ENCODE assay signal across 11 cellular contexts in the genomic region with DNA sequence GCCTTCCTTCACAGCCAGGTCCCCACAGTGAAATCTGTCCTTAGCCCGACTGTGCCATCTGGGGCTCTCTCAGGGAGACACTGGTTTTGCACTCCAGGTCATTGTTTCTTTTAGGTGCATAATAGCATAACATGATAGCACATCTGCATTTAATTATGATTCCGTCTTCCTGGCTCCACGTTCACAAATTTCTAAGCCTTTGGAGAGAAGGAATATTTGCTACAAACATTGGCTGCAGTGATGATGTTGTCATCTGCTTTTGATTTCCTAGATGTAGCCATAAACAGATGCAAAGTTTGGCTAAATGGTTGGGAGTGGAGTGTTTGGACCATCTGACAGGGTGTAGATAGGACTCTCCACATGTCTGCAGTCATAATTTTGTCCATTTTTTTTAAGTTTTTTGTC. TPM values are rescaled to one million over a fixed set of nuclear protein-coding genes. Genes with fewer than 3 reads are reported as not detected.
DNase-seq lines count a peak whose midpoint lies in the region; ATAC-seq and TF ChIP-seq lines count a peak whose summit lies in the region.
"Had no signal": no experiment of that assay in that cellular context is flagged by ENCODE, and none has a peak within 500 bp of the region (broad histone marks: within the 10 kb centered on the region; RNA-seq: fewer than 3 reads in every experiment).

No MANE protein-coding gene starts in this region.

- H3K27ac ChIP-seq in IMR-90 (ENCODE audit: insufficient read depth, low read length): peak overlapping the region; percentile 58; the same call in 1 of the 2 replicates
- H3K27ac ChIP-seq: VCaP had no signal

- no peak overlapping the region for H2AK5ac ChIP-seq in IMR-90 (ENCODE audit: low read depth, low read length)

- H3K14ac ChIP-seq in IMR-90 (replicated peaks; ENCODE audit: low read depth, low read length): no peak overlapping the region

- H2BK15ac ChIP-seq in IMR-90 (ENCODE audit: low read depth, low read length): no peak overlapping the region

- BruUV-seq in IMR-90 (replicated peaks; lab: Mats Ljungman, UMichigan): no TSS peak

- dilution Hi-C loops in IMR-90 (cut with HindIII; ENCODE audit: low sequenced_read_pairs, unreplicated experiment): no loop called here

- POLR2A ChIA-PET in IMR-90 (lab: Charles Lee; ENCODE audit: unreplicated experiment): no interaction called here

- peaks cover 3% of the 10 kb centered on the region; the same call in 1 of the 2 replicates for H3K4me1 ChIP-seq in IMR-90 (ENCODE audit: control insufficient read depth, insufficient read depth, low read length)

- peaks cover 4% of the 10 kb centered on the region; the same call in 1 of the 2 replicates for H3K27me3 ChIP-seq in IMR-90 (ENCODE audit: control insufficient read depth, insufficient read depth, low read length)

- no peak overlapping the region for H4K5ac ChIP-seq in IMR-90 (ENCODE audit: low read depth, low read length)

- no peaks in the 10 kb centered on the region for H3K36me3 ChIP-seq in IMR-90 (ENCODE audit: control insufficient read depth, insufficient read depth, low read length)

- TF ChIP-seq POLR2A in IMR-90 (IDR thresholded peaks at IDR 0.05; ENCODE audit: low read depth, low read length): no peak
- no peak for TF ChIP-seq POLR2A in erythroblast (IDR thresholded peaks at IDR 0.05; ENCODE audit: low read length)

- H3K79me1 ChIP-seq in IMR-90 (ENCODE audit: low read depth in 1 of 2, low read length in 2 of 2): no peaks in the 10 kb centered on the region

- no peak overlapping the region for H2BK20ac ChIP-seq in IMR-90 (ENCODE audit: low read depth, low read length)

- H2BK120ac ChIP-seq in IMR-90 (ENCODE audit: low read depth, low read length): no peak overlapping the region

- no peak overlapping the region; the same call in 1 of the 2 replicates for H3K18ac ChIP-seq in IMR-90 (ENCODE audit: low read depth, low read length)

- H2AFZ ChIP-seq in IMR-90 (replicated peaks; ENCODE audit: low read length, poor library complexity): no peak overlapping the region

- intact Hi-C loops in IMR-90 (cut with micrococcal nuclease): no loop called here

- no peak overlapping the region for H3K56ac ChIP-seq in IMR-90 (ENCODE audit: extremely low read depth, insufficient read depth, low read length)

- no peak overlapping the region for H4K8ac ChIP-seq in IMR-90 (ENCODE audit: low read depth in 2 of 2, low read length in 2 of 2)

- no CpG with 5 or more reads among the region's 3 CpGs for WGBS in IMR-90 (ENCODE audit: extremely low coverage in 2 of 2, insufficient read length in 1 of 2), 2 experiments

- no peaks in the 10 kb centered on the region for H3K9me3 ChIP-seq in IMR-90 (ENCODE audit: control insufficient read depth, insufficient read depth, low read length)

- in situ Hi-C loops in IMR-90 (cut with MboI; ENCODE audit: low sequenced_read_pairs): no loop called here

- no peak overlapping the region for H2BK5ac ChIP-seq in IMR-90 (ENCODE audit: low read depth, low read length, poor library complexity, severe bottlenecking)

- no peaks in the 10 kb centered on the region for H3K9me1 ChIP-seq in IMR-90 (ENCODE audit: insufficient read depth, low read length)

- TF ChIP-seq CTCF in AG09309 (IDR thresholded peaks at IDR 0.05; ENCODE audit: control insufficient read depth, insufficient read depth, low read depth, low read length, missing control alignments) (no peak), IMR-90 (conservative IDR thresholded peaks at IDR 0.05; ENCODE audit: low read depth, low read length) (no peak), GM10266 (IDR thresholded peaks at IDR 0.05; ENCODE audit: control insufficient read depth, insufficient read depth, low read depth, missing control alignments) (no peak)

- H3K4ac ChIP-seq in IMR-90 (ENCODE audit: low read depth, low read length): no peak overlapping the region

- no peak overlapping the region for H3K9ac ChIP-seq in IMR-90 (ENCODE audit: low read depth, low read length)

- DNase-seq in AG09309 (ENCODE audit: low read depth): peak; percentile 94
- DNase-seq in IMR-90: peak; percentile 71
- DNase-seq in erythroblast (lab: John Stamatoyannopoulos, UW): peak; percentile 70 to 71
- peak; percentile 15 for DNase-seq in non-pigmented ciliary epithelial cell (ENCODE audit: low read depth)
- no peak for DNase-seq in GM10266 (ENCODE audit: extremely low spot score)
- DNase-seq in COR-L47 (lab: John Stamatoyannopoulos, UW): no peak
- DNase-seq in NCI-H1105 treated with DMSO at 0.1 percent for 48 hours (lab: John Stamatoyannopoulos, UW): no peak
- DNase-seq in stimulated activated CD4-positive, alpha-beta T cell treated with anti-CD3 and anti-CD28 coated beads, Interleukin-1b, Interleukin-23, amount 100 ng/mL, for 48 hours: no peak
- DNase-seq: Karpas-422, small intestine had no signal

- H3K4me3 ChIP-seq in AG09309 (ENCODE audit: control insufficient read depth, low read depth, low read length) (no peak overlapping the region), IMR-90 (ENCODE audit: insufficient read depth, low read depth, low read length) (no peak overlapping the region)

- CTCF ChIA-PET in IMR-90 (lab: Yijun Ruan, JAX): no interaction called here

- no peak overlapping the region for H3K23ac ChIP-seq in IMR-90 (ENCODE audit: low read depth, low read length)

- no peak overlapping the region for H4K91ac ChIP-seq in IMR-90 (ENCODE audit: insufficient read depth, low read depth, low read length)

- no peak overlapping the region for H3K4me2 ChIP-seq in IMR-90 (ENCODE audit: low read depth, low read length)

- H4K20me1 ChIP-seq in IMR-90 (ENCODE audit: insufficient read depth, low read length): no peaks in the 10 kb centered on the region

- TF ChIP-seq RAD21 in IMR-90 (IDR thresholded peaks at IDR 0.05; ENCODE audit: low read length): no peak

- no peak overlapping the region for H2AK9ac ChIP-seq in IMR-90 (replicated peaks; ENCODE audit: low read depth, low read length, poor library complexity)

- peak; percentile 81 for ATAC-seq in IMR-90 (ENCODE audit: low read depth)

TF ChIP-seq in IMR-90, 13 proteins besides CTCF, POLR2A, EP300 and RAD21:
- TF ChIP-seq CHD1 (IDR thresholded peaks at IDR 0.05; ENCODE audit: low read depth, low read length) (no peak), MAZ (IDR thresholded peaks at IDR 0.05; ENCODE audit: borderline replicate concordance, low read depth, low read length) (no peak), FOS (IDR thresholded peaks at IDR 0.05; ENCODE audit: low read depth, low read length) (no peak), MXI1 (IDR thresholded peaks at IDR 0.05; ENCODE audit: borderline replicate concordance, low read depth, low read length) (no peak), RFX5 (IDR thresholded peaks at IDR 0.05; ENCODE audit: low read depth, low read length) (no peak), USF2 (IDR thresholded peaks at IDR 0.05; ENCODE audit: low read depth, low read length) (no peak), RCOR1 (IDR thresholded peaks at IDR 0.05; ENCODE audit: insufficient replicate concordance, low read length) (no peak), NFE2L2 (IDR thresholded peaks at IDR 0.05; ENCODE audit: low read depth, low read length) (no peak), MAFK (IDR thresholded peaks at IDR 0.05; ENCODE audit: low read depth, low read length) (no peak), BHLHE40 (IDR thresholded peaks at IDR 0.05; ENCODE audit: low read depth, low read length) (no peak), SMC3 (IDR thresholded peaks at IDR 0.05; ENCODE audit: low read depth, low read length) (no peak), CEBPB (IDR thresholded peaks at IDR 0.05; ENCODE audit: low read depth, low read length) (no peak)
- TF ChIP-seq, protein P1, sequence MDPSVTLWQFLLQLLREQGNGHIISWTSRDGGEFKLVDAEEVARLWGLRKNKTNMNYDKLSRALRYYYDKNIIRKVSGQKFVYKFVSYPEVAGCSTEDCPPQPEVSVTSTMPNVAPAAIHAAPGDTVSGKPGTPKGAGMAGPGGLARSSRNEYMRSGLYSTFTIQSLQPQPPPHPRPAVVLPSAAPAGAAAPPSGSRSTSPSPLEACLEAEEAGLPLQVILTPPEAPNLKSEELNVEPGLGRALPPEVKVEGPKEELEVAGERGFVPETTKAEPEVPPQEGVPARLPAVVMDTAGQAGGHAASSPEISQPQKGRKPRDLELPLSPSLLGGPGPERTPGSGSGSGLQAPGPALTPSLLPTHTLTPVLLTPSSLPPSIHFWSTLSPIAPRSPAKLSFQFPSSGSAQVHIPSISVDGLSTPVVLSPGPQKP (IDR thresholded peaks at IDR 0.05; ENCODE audit: borderline replicate concordance, low read depth, low read length): no peak

RNA-seq across cellular contexts. Expression of gene CAT, which starts 12.0 kb away (rescaled TPM):
- total RNA-seq in IMR-90 (2012; rRNA removed): 69.7 and 80.5 TPM in 2 replicates
- polyA plus RNA-seq in IMR-90 (2012; rRNA removed): 48.1 and 52.5 TPM in 2 replicates
- polyA plus RNA-seq in IMR-90 (2012; cell fraction: cytosol; rRNA removed): 29.7 and 32.0 TPM in 2 replicates
- polyA plus RNA-seq in IMR-90 (2012; cell fraction: nucleus; rRNA removed; ENCODE audit: low replicate concordance): 28.5 and 59.7 TPM in 2 replicates

Comparison
In these comparisons a context has a peak if more than half of its experiments do, and no peak if none do; other contexts are left out.
1. DNase-seq: peak in AG09309 (single experiment), IMR-90 (single experiment), erythroblast (2 of 2) and non-pigmented ciliary epithelial cell (single experiment); none in GM10266 (single experiment), COR-L47 (single experiment), NCI-H1105 treated with DMSO at 0.1 percent for 48 hours (single experiment) and stimulated activated CD4-positive, alpha-beta T cell treated with anti-CD3 and anti-CD28 coated beads, Interleukin-1b, Interleukin-23, amount 100 ng/mL, for 48 hours (single experiment).